In genomic region chr1:51131185-51131584, GRCh38 we compare ENCODE assay signal across 25 cellular contexts. TPM values are rescaled to one million over a fixed set of nuclear protein-coding genes. Genes with fewer than 3 reads are reported as not detected.
"Had no signal": no experiment of that assay in that cellular context is flagged by ENCODE, and none has a peak within 500 bp of the region (broad histone marks: within the 10 kb centered on the region; RNA-seq: fewer than 3 reads in every experiment).

No MANE protein-coding gene starts in this region.

- H3K27me3 ChIP-seq: breast epithelium, colonic mucosa had no signal

- FAIRE-seq: RCC 7860 had no signal

- H3K4me1 ChIP-seq: breast epithelium, colonic mucosa, SJSA1 had no signal

- ATAC-seq: activated CD8-positive, alpha-beta T cell treated with anti-CD3 and anti-CD28 coated beads, Interleukin-2, amount 10 ng/mL, durations not matched to agents 7 days and 5 days; PC-3; SK-N-SH treated with all-trans-retinoic acid at 6 μM for 48 hours; WTC11 had no signal

- H3K9me3 ChIP-seq: colonic mucosa had no signal

- H3K4me3 ChIP-seq: breast epithelium, colonic mucosa, SJSA1 had no signal

- H3K27ac ChIP-seq: breast epithelium, colonic mucosa, SJSA1 had no signal

- DNase-seq: activated CD4-positive, alpha-beta T cell treated with anti-CD3 and anti-CD28 coated beads for 48 hours; activated CD4-positive, alpha-beta T cell treated with anti-CD3 and anti-CD28 coated beads, Interleukin-2, amount 50 U/mL, for 4 hours; activated CD4-positive, CD25-positive, alpha-beta regulatory T cell treated with anti-CD3 and anti-CD28 coated beads, Interleukin-2, amount 50 U/mL, for 72 hours; activated CD8-positive, alpha-beta memory T cell treated with anti-CD3 and anti-CD28 coated beads, Interleukin-2, amount 50 U/mL, for 48 hours; activated CD8-positive, alpha-beta T cell treated with anti-CD3 and anti-CD28 coated beads, Interleukin-2, amount 10 ng/mL, durations not matched to agents 7 days and 5 days; activated effector memory CD4-positive, alpha-beta T cell treated with Interleukin-2 at 50 U/mL for 16 hours; activated naive CD4-positive, alpha-beta T cell; activated T-cell treated with anti-CD3 and anti-CD28 coated beads, Interleukin-2, amount 50 U/mL, for 24 hours; aorta; caudate nucleus; colonic mucosa; NCI-H1105 treated with DMSO at 0.1 percent for 48 hours; NCI-H1436 treated with DMSO at 0.1 percent for 48 hours; NCI-H187 treated with DMSO at 0.1 percent for 48 hours; NCI-H2171; NCI-H2227 treated with DMSO at 0.1 percent for 48 hours; NCI-H526; NCI-H82; PC-3; SHP77 had no signal

- H3K36me3 ChIP-seq: breast epithelium, colonic mucosa, SJSA1 had no signal

RNA-seq across cellular contexts. Expression of gene C1orf185, which starts 29.2 kb away (rescaled TPM):
- polyA plus RNA-seq: aorta had no signal
